In the genomic region with DNA sequence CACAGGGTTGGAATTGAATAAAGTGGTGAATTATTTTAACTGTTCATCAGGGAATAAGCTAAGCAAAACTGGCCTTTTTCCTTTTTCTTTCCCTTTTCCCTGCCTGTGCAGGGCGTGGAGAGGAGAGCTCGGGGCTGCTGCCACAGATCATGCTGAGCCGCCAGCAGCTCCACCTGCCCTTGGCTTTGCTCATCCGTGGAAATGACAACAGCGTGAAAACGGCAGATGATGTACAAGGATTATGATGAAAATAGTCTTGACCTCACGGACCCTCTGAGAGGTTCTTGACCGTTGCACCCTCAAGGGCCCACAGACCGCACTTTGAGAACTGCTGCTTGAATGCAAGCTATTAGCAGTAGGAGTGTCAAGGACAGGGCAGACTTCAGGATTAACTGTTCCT, we compare ENCODE assay signal across 29 cellular contexts. TPM values are rescaled to one million over a fixed set of nuclear protein-coding genes. Genes with fewer than 3 reads are reported as not detected.
DNase-seq lines count a peak whose midpoint lies in the region; ATAC-seq, FAIRE-seq and TF ChIP-seq lines count a peak whose summit lies in the region.
"Had no signal": no experiment of that assay in that cellular context is flagged by ENCODE, and none has a peak within 500 bp of the region (broad histone marks: within the 10 kb centered on the region; RNA-seq: fewer than 3 reads in every experiment).

No MANE protein-coding gene starts in this region.

- no peaks in the 10 kb centered on the region for H3K9me3 ChIP-seq in kidney (ENCODE audit: control insufficient read depth in 1 of 2, low read length in 2 of 2)
- no peaks in the 10 kb centered on the region for H3K9me3 ChIP-seq in skeletal muscle satellite cell (replicated peaks; ENCODE audit: low read length)
- no peaks in the 10 kb centered on the region for H3K9me3 ChIP-seq in vagina
- no peaks in the 10 kb centered on the region for H3K9me3 ChIP-seq in effector memory CD4-positive, alpha-beta T cell (ENCODE audit: control insufficient read depth, low read length)
- H3K9me3 ChIP-seq: esophagus squamous epithelium, HAP-1, tibial artery had no signal

- H3K27me3 Mint-ChIP-seq in activated naive CD4-positive, alpha-beta T cell treated with anti-CD3 and anti-CD28 coated beads for 36 hours (ENCODE audit: low read depth) = no peaks in the 10 kb centered on the region
- H3K27me3 Mint-ChIP-seq: B cell had no signal

- H3K27ac Mint-ChIP-seq in activated naive CD4-positive, alpha-beta T cell treated with anti-CD3 and anti-CD28 coated beads for 36 hours = peak overlapping the region; percentile 18
- H3K27ac Mint-ChIP-seq: B cell had no signal

- no peaks in the 10 kb centered on the region for H3K27me3 ChIP-seq in skeletal muscle satellite cell (ENCODE audit: control insufficient read depth, insufficient read depth, low read length)
- no peaks in the 10 kb centered on the region for H3K27me3 ChIP-seq in vagina
- no peaks in the 10 kb centered on the region for H3K27me3 ChIP-seq in effector memory CD4-positive, alpha-beta T cell (replicated peaks; ENCODE audit: control insufficient read depth, insufficient read depth, low read length, poor library complexity, severe bottlenecking)
- H3K27me3 ChIP-seq: esophagus squamous epithelium, tibial artery had no signal

- no peak for DNase-seq in activated naive CD4-positive, alpha-beta T cell treated with anti-CD3 and anti-CD28 coated beads for 36 hours
- no peak for DNase-seq in activated naive CD4-positive, alpha-beta T cell treated with anti-CD3 and anti-CD28 coated beads, Interleukin-2, amount 50 U/mL, for 16 hours
- DNase-seq in LHCN-M2 (ENCODE audit: low read depth) (peak; percentile 34), kidney (peak; percentile 28), vagina (ENCODE audit: extremely low spot score in 2 of 2) (no peak)
- DNase-seq in effector memory CD4-positive, alpha-beta T cell = no peak
- DNase-seq: ACHN; activated CD4-positive, alpha-beta T cell treated with anti-CD3 and anti-CD28 coated beads, Interleukin-2, amount 50 U/mL, for 1 hour; activated effector memory CD4-positive, alpha-beta T cell treated with Interleukin-2 at 50 U/mL for 16 hours; activated T-cell treated with anti-CD3 and anti-CD28 coated beads, Interleukin-2, amount 50 U/mL, for 1 hour; esophagus squamous epithelium; foreskin melanocyte; GDM1; KBM-7; mammary epithelial cell; NCI-H1092 treated with DMSO at 0.1 percent for 48 hours; NCI-H2029; NCI-H526 treated with DMSO at 0.1 percent for 48 hours; right cardiac atrium; stimulated activated CD4-positive, alpha-beta T cell treated with anti-CD3 and anti-CD28 coated beads, Interleukin-4, amount 100 ng/mL, for 1 hour; T1000 had no signal

- CTCF ChIA-PET in activated naive CD4-positive, alpha-beta T cell treated with anti-CD3 and anti-CD28 coated beads for 36 hours (lab: Charles Lee) = interaction anchor here (1.7 to 1.9 kb wide), 2 partner anchors 12 to 25 kb away, joined by 5 to 10 read pairs; no protein-coding TSS in a partner anchor

- H3K36me3 Mint-ChIP-seq in activated naive CD4-positive, alpha-beta T cell treated with anti-CD3 and anti-CD28 coated beads for 36 hours (ENCODE audit: low read depth) = peaks cover 29% of the 10 kb centered on the region

- H3K4me3 ChIP-seq in kidney (ENCODE audit: low read length in 2 of 2) = peak overlapping the region in 1 of 2 donors; percentile 23
- no peak overlapping the region for H3K4me3 ChIP-seq in skeletal muscle satellite cell (ENCODE audit: low read length)
- H3K4me3 ChIP-seq in vagina = no peak overlapping the region
- H3K4me3 ChIP-seq in effector memory CD4-positive, alpha-beta T cell (ENCODE audit: insufficient read depth, low read depth, low read length, poor library complexity, severe bottlenecking) = no peak overlapping the region
- H3K4me3 ChIP-seq: esophagus squamous epithelium, HAP-1, tibial artery had no signal

- H3K9ac ChIP-seq in kidney (ENCODE audit: low read length in 2 of 2) (no peak overlapping the region), skeletal muscle satellite cell (ENCODE audit: low read depth, low read length) (no peak overlapping the region)

- peaks cover 10% of the 10 kb centered on the region in 2 donors for H3K36me3 ChIP-seq in kidney (ENCODE audit: control insufficient read depth in 1 of 2, insufficient read depth in 2 of 2, low read length in 2 of 2)
- H3K36me3 ChIP-seq in skeletal muscle satellite cell (ENCODE audit: insufficient read depth, low read length) = peaks cover 32% of the 10 kb centered on the region
- H3K36me3 ChIP-seq in vagina = peaks cover 0 to 5% of the 10 kb centered on the region in 2 donors
- no peaks in the 10 kb centered on the region for H3K36me3 ChIP-seq in effector memory CD4-positive, alpha-beta T cell (ENCODE audit: control insufficient read depth, insufficient read depth, low read length)

- H3K4me3 Mint-ChIP-seq in activated naive CD4-positive, alpha-beta T cell treated with anti-CD3 and anti-CD28 coated beads for 36 hours = no peak overlapping the region
- H3K4me3 Mint-ChIP-seq: B cell, neural crest cell had no signal

- H3K4me1 ChIP-seq in kidney (ENCODE audit: control insufficient read depth in 1 of 2, insufficient read depth in 1 of 2, low read depth in 1 of 2, low read length in 2 of 2) (peaks cover 28 to 30% of the 10 kb centered on the region in 2 donors), skeletal muscle satellite cell (ENCODE audit: control insufficient read depth, insufficient read depth, low read length) (peaks cover 11% of the 10 kb centered on the region), vagina (peaks cover 59% of the 10 kb centered on the region)
- H3K4me1 ChIP-seq in effector memory CD4-positive, alpha-beta T cell (ENCODE audit: control insufficient read depth, insufficient read depth, low read length, poor library complexity, severe bottlenecking) = peaks cover 24% of the 10 kb centered on the region

- TF ChIP-seq POLR2A in vagina (IDR thresholded peaks at IDR 0.05) = no peak

- H3K4me1 Mint-ChIP-seq in activated naive CD4-positive, alpha-beta T cell treated with anti-CD3 and anti-CD28 coated beads for 36 hours (ENCODE audit: low read depth) = peaks cover 79% of the 10 kb centered on the region

- peak overlapping the region; percentile 58 for H3K4me2 ChIP-seq in skeletal muscle satellite cell (ENCODE audit: low read length)

- ATAC-seq in GM21786 (IDR thresholded peaks at IDR 0.05; ENCODE audit: unreplicated experiment) = no peak

- H3K9me3 Mint-ChIP-seq in activated naive CD4-positive, alpha-beta T cell treated with anti-CD3 and anti-CD28 coated beads for 36 hours = peaks cover 4% of the 10 kb centered on the region
- H3K9me3 Mint-ChIP-seq: neural crest cell had no signal

- intact Hi-C loops in activated naive CD4-positive, alpha-beta T cell treated with anti-CD3 and anti-CD28 coated beads for 36 hours (cut with micrococcal nuclease) = no loop called here
- intact Hi-C loops in kidney (cut with DNase I) (no loop called here), vagina (cut with DNase I) (no loop called here)

- TF ChIP-seq CTCF in kidney (IDR thresholded peaks at IDR 0.05; ENCODE audit: borderline replicate concordance, extremely low read depth, insufficient read depth) (no peak), vagina (IDR thresholded peaks at IDR 0.05) (no peak)

- H3K27ac ChIP-seq in kidney (ENCODE audit: low read depth in 2 of 2, low read length in 2 of 2) (peak overlapping the region in 1 of 2 donors; percentile 28), vagina (no peak overlapping the region)
- H3K27ac ChIP-seq in effector memory CD4-positive, alpha-beta T cell (ENCODE audit: insufficient read depth, low read length, poor library complexity, severe bottlenecking) = no peak overlapping the region
- H3K27ac ChIP-seq: HL-60, tibial artery, VCaP had no signal

- FAIRE-seq in kidney (lab: Jason Lieb, UNC) = no peak

RNA-seq across cellular contexts. Expression of a gene that starts 10.6 kb away (rescaled TPM):
- 10 to 100 TPM; 31.5 to 34.7 TPM for total RNA-seq in activated naive CD4-positive, alpha-beta T cell treated with anti-CD3 and anti-CD28 coated beads for 36 hours
- 25.6 and 35.8 TPM in 2 replicates for total RNA-seq in LHCN-M2 (2014; rRNA removed)
- 22.3 TPM for polyA plus RNA-seq in LHCN-M2 (2012)
- 28.3 TPM for total RNA-seq in kidney
- polyA plus RNA-seq in kidney (ENCODE audit: insufficient read depth, low read depth, low replicate concordance) = 34.8 TPM
- total RNA-seq in skeletal muscle satellite cell (2012; rRNA removed) = 21.8 and 22.5 TPM in 2 replicates
- 49.4 TPM for total RNA-seq in vagina

Comparison
In these comparisons a context has a peak if more than half of its experiments do, and no peak if none do; other contexts are left out.
1. DNase-seq: peak in LHCN-M2 (single experiment) and kidney (single experiment); none in activated naive CD4-positive, alpha-beta T cell treated with anti-CD3 and anti-CD28 coated beads for 36 hours (single experiment), activated naive CD4-positive, alpha-beta T cell treated with anti-CD3 and anti-CD28 coated beads, Interleukin-2, amount 50 U/mL, for 16 hours (single experiment), vagina (0 of 2) and effector memory CD4-positive, alpha-beta T cell (0 of 3).